19 cellular contexts compared by ENCODE assay signal in the genomic region with DNA sequence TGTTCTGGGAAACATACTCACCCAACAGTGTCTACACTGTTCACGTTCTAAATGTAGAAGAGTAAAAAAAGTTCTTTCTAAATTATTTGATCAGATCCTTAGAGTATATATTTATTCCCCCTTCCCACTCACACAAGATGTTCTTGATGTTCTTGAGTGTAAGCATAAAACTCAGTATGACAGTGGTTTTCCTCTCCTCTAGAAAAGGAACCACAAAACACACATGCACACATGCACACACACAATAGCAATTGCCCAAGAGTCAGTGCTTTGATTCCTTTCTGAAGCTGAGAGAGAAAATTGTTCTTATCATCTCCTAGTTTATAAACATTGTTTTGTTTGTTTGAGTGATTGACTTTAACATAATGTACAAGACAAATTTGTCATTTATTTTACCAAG.
A peak's percentile ranks its signal among the peaks of the same experiment; 100 is the strongest.
DNase-seq lines count a peak whose midpoint lies in the region; ATAC-seq and TF ChIP-seq lines count a peak whose summit lies in the region.
"Had no signal": no experiment of that assay in that cellular context is flagged by ENCODE, and none has a peak within 500 bp of the region (broad histone marks: within the 10 kb centered on the region; RNA-seq: fewer than 3 reads in every experiment).

No MANE protein-coding gene starts in this region.

- intact Hi-C loops in Calu3 (cut with micrococcal nuclease; ENCODE audit: unreplicated experiment) (loop anchor here (5.0 kb wide), 2 partner anchors 66 to 126 kb away; no protein-coding TSS in a partner anchor), PC-9 (cut with micrococcal nuclease; ENCODE audit: unreplicated experiment) (loop anchor here (1.0 to 5.0 kb wide), 11 partner anchors 19 to 1809 kb away; no protein-coding TSS in a partner anchor)

- no peaks in the 10 kb centered on the region for H3K36me3 ChIP-seq in PC-9 (ENCODE audit: low read depth)
- no peaks in the 10 kb centered on the region for H3K36me3 ChIP-seq in parathyroid adenoma (ENCODE audit: control insufficient read depth, insufficient read depth, low read length)
- H3K36me3 ChIP-seq: BE2C, sigmoid colon had no signal

- H3K4me3 ChIP-seq in PC-9 (no peak overlapping the region), parathyroid adenoma (ENCODE audit: low read depth, low read length) (no peak overlapping the region), coronary artery (no peak overlapping the region)
- H3K4me3 ChIP-seq: sigmoid colon had no signal

- TF ChIP-seq CTCF in Calu3 (IDR thresholded peaks at IDR 0.05; ENCODE audit: unreplicated experiment) = no peak
- TF ChIP-seq CTCF in PC-9 (conservative IDR thresholded peaks at IDR 0.05) = no peak
- TF ChIP-seq CTCF in foreskin keratinocyte (conservative IDR thresholded peaks at IDR 0.05) = no peak
- TF ChIP-seq CTCF in parathyroid adenoma (IDR thresholded peaks at IDR 0.05) = no peak
- no peak for TF ChIP-seq CTCF in coronary artery (IDR thresholded peaks at IDR 0.05)

- no peaks in the 10 kb centered on the region for H3K9me3 ChIP-seq in PC-9 (ENCODE audit: insufficient read depth, low read depth)
- no peaks in the 10 kb centered on the region for H3K9me3 ChIP-seq in parathyroid adenoma (ENCODE audit: control insufficient read depth, low read length)
- H3K9me3 ChIP-seq: BE2C, sigmoid colon had no signal

- no peak overlapping the region for H3K4me3 Mint-ChIP-seq in Calu3 (ENCODE audit: low read depth, unreplicated experiment)
- H3K4me3 Mint-ChIP-seq: T-helper 2 cell treated with Interferon-gamma antibody and Interleukin-4, amounts not matched to agents 5 μg/mL and 100 μg/mL, for 36 hours had no signal

- peaks cover 75% of the 10 kb centered on the region for H3K4me1 Mint-ChIP-seq in Calu3 (ENCODE audit: low read depth, unreplicated experiment)

- H3K79me2 ChIP-seq in PC-9 (ENCODE audit: low read depth) = no peaks in the 10 kb centered on the region
- no peaks in the 10 kb centered on the region for H3K79me2 ChIP-seq in parathyroid adenoma

- peak overlapping the region; percentile 67 for H3K4me2 ChIP-seq in PC-9
- H3K4me2 ChIP-seq in parathyroid adenoma (ENCODE audit: low read length) = no peak overlapping the region

- H2AFZ ChIP-seq in PC-9 (no peak overlapping the region), parathyroid adenoma (no peak overlapping the region)

- H3K27me3 ChIP-seq in PC-9 (ENCODE audit: insufficient read depth, low read depth) (no peaks in the 10 kb centered on the region), foreskin keratinocyte (no peaks in the 10 kb centered on the region), parathyroid adenoma (ENCODE audit: control insufficient read depth, insufficient read depth, low read length) (no peaks in the 10 kb centered on the region)
- H3K27me3 ChIP-seq: sigmoid colon had no signal

- H3F3A ChIP-seq in PC-9 (ENCODE audit: insufficient read depth, low read depth) = peaks cover 43% of the 10 kb centered on the region

- H3K9me3 Mint-ChIP-seq in Calu3 (ENCODE audit: low read depth, unreplicated experiment) = no peaks in the 10 kb centered on the region
- H3K9me3 Mint-ChIP-seq: T-helper 2 cell treated with Interferon-gamma antibody and Interleukin-4, amounts not matched to agents 5 μg/mL and 100 μg/mL, for 36 hours had no signal

- POLR2A ChIA-PET in PC-9 (lab: Charles Lee; ENCODE audit: unreplicated experiment) = interaction anchor here (0.6 to 1.3 kb wide), 7 partner anchors 12 to 200 kb away, joined by 3 to 11 read pairs (median 6); partner anchors contain the start of gene ZBED2

- ATAC-seq in foreskin keratinocyte (no peak), HG02973 (IDR thresholded peaks at IDR 0.05; ENCODE audit: unreplicated experiment) (no peak)
- ATAC-seq: left colon had no signal

- H3K9me2 ChIP-seq in PC-9 (ENCODE audit: insufficient read depth) = no peaks in the 10 kb centered on the region

- no peak overlapping the region for H3K9ac ChIP-seq in parathyroid adenoma

- H3K4me1 ChIP-seq in PC-9 (replicated peaks; ENCODE audit: insufficient read depth) = peaks cover 70% of the 10 kb centered on the region
- peaks cover 49% of the 10 kb centered on the region for H3K4me1 ChIP-seq in foreskin keratinocyte
- H3K4me1 ChIP-seq in parathyroid adenoma = peaks cover 29% of the 10 kb centered on the region
- H3K4me1 ChIP-seq: BE2C had no signal

- BruUV-seq in Calu3 (replicated peaks; lab: Mats Ljungman, UMichigan) (no TSS peak), PC-9 (replicated peaks; lab: Mats Ljungman, UMichigan) (no TSS peak)

- H3K27me3 Mint-ChIP-seq in Calu3 (ENCODE audit: unreplicated experiment) = no peaks in the 10 kb centered on the region

- H3K36me3 Mint-ChIP-seq in Calu3 (ENCODE audit: insufficient read depth, unreplicated experiment) = peaks cover 8% of the 10 kb centered on the region

- H4K20me1 ChIP-seq in PC-9 (ENCODE audit: insufficient read depth) = no peaks in the 10 kb centered on the region

- no peak for DNase-seq in Calu3
- no peak for DNase-seq in PC-9
- no peak for DNase-seq in foreskin keratinocyte
- no peak for DNase-seq in foreskin melanocyte
- no peak for DNase-seq in coronary artery (ENCODE audit: low spot score)
- DNase-seq: activated effector memory CD4-positive, alpha-beta T cell treated with Interleukin-2 at 50 U/mL for 16 hours; BE2C; GDM1; KBM-7; left colon; NCI-H1048; NCI-H2081; NCI-H524 treated with DMSO at 0.1 percent for 48 hours; nucleus accumbens; sigmoid colon; stimulated activated CD4-positive, alpha-beta T cell treated with anti-CD3 and anti-CD28 coated beads, Interleukin-2, amount 100 ng/mL, for 24 hours had no signal

- H3K27ac ChIP-seq in PC-9 = peak overlapping the region; percentile 91
- H3K27ac ChIP-seq in foreskin keratinocyte = peak overlapping the region; percentile 97
- peak overlapping the region; percentile 24 for H3K27ac ChIP-seq in parathyroid adenoma
- H3K27ac ChIP-seq in coronary artery = no peak overlapping the region

- H3K27ac Mint-ChIP-seq in Calu3 (ENCODE audit: unreplicated experiment) = peak overlapping the region; percentile 82
- H3K27ac Mint-ChIP-seq: T-helper 2 cell treated with Interferon-gamma antibody and Interleukin-4, amounts not matched to agents 5 μg/mL and 100 μg/mL, for 36 hours had no signal

- CTCF ChIA-PET in Calu3 (lab: Charles Lee) (interaction anchor here (0.6 to 2.1 kb wide), 6 partner anchors 10 to 278 kb away, joined by 3 to 10 read pairs (median 3); no protein-coding TSS in a partner anchor), PC-9 (lab: Charles Lee) (interaction anchor here (0.5 to 1.4 kb wide), 4 partner anchors 10 to 129 kb away, joined by 3 to 7 read pairs (median 3); partner anchors contain the start of gene PHLDB2)

Comparison
In these comparisons a context has a peak if more than half of its experiments do, and no peak if none do; other contexts are left out.
1. H3K27ac ChIP-seq: peak in PC-9 (single experiment), foreskin keratinocyte (single experiment) and parathyroid adenoma (single experiment); none in coronary artery (0 of 2).